1 cellular context compared by ENCODE assay signal in genomic region chr20:33561981-33562601, GRCh38.
TF ChIP-seq lines count a peak whose summit lies in the region.

No MANE protein-coding gene starts in this region.

TF ChIP-seq in HepG2, 621 proteins besides CTCF, POLR2A, EP300 and RAD21 (continued from another document and continues in another):
- TF ChIP-seq ZNF256 (CRISPR knock-in tag; conservative IDR thresholded peaks at IDR 0.05) (no peak), ZFP41 (CRISPR knock-in tag; IDR thresholded peaks at IDR 0.05; ENCODE audit: borderline replicate concordance) (no peak), THAP11 (CRISPR knock-in tag; IDR thresholded peaks at IDR 0.05) (peak; percentile 64), EZH2 (conservative IDR thresholded peaks at IDR 0.05; ENCODE audit: low read depth, low read length) (no peak), ZBTB21 (CRISPR knock-in tag; IDR thresholded peaks at IDR 0.05) (peak; percentile 46; the same call in 1 of the 2 replicates), CBFB (CRISPR knock-in tag; IDR thresholded peaks at IDR 0.05) (no peak), ZNF780A (CRISPR knock-in tag; IDR thresholded peaks at IDR 0.05) (no peak), FIP1L1 (IDR thresholded peaks at IDR 0.05; ENCODE audit: borderline replicate concordance, insufficient read depth, low read depth, low read length) (no peak), GABPA (IDR thresholded peaks at IDR 0.05; ENCODE audit: low read depth, low read length) (no peak), GABPA (CRISPR knock-in tag; IDR thresholded peaks at IDR 0.05; ENCODE audit: low read depth) (no peak), ARID3A (IDR thresholded peaks at IDR 0.05; ENCODE audit: low read depth, low read length) (peak; percentile 51; the same call in 1 of the 2 replicates), PHF20 (CRISPR knock-in tag; IDR thresholded peaks at IDR 0.05) (no peak), ZNF318 (CRISPR knock-in tag; IDR thresholded peaks at IDR 0.05) (0 out of 2 replicates have a peak, but pooled peaks have one; percentile 48), ZBTB20 (CRISPR knock-in tag; IDR thresholded peaks at IDR 0.05; ENCODE audit: borderline replicate concordance, low read depth) (0 out of 2 replicates have a peak, but pooled peaks have one; percentile 23), FUBP1 (CRISPR knock-in tag; IDR thresholded peaks at IDR 0.05; ENCODE audit: borderline replicate concordance) (no peak), FOXA1 (IDR thresholded peaks at IDR 0.05) (peak; percentile 78), FOXA1 (CRISPR knock-in tag; IDR thresholded peaks at IDR 0.05) (peak; percentile 98), ZNF607 (CRISPR knock-in tag; IDR thresholded peaks at IDR 0.05; ENCODE audit: borderline replicate concordance) (no peak; the same call in 1 of the 2 replicates), CEBPZ (IDR thresholded peaks at IDR 0.05; ENCODE audit: low read length) (no peak), NCOR1 (IDR thresholded peaks at IDR 0.05; ENCODE audit: borderline replicate concordance, low read length) (no peak; the same call in 1 of the 2 replicates), MYNN (CRISPR knock-in tag; IDR thresholded peaks at IDR 0.05; ENCODE audit: low read depth) (no peak; the same call in 1 of the 2 replicates), ZMYM4 (CRISPR knock-in tag; IDR thresholded peaks at IDR 0.05) (peak; percentile 71; the same call in 1 of the 2 replicates), ZNF430 (CRISPR knock-in tag; IDR thresholded peaks at IDR 0.05) (no peak), SAP130 (CRISPR knock-in tag; IDR thresholded peaks at IDR 0.05; ENCODE audit: low read depth) (peak; percentile 79), ZNF512 (CRISPR knock-in tag; IDR thresholded peaks at IDR 0.05) (no peak), ZNF577 (CRISPR knock-in tag; IDR thresholded peaks at IDR 0.05; ENCODE audit: borderline replicate concordance, low read depth) (no peak), ZNF34 (CRISPR knock-in tag; IDR thresholded peaks at IDR 0.05; ENCODE audit: borderline replicate concordance) (no peak), FOXO1 (CRISPR knock-in tag; IDR thresholded peaks at IDR 0.05) (peak; percentile 75; the same call in 1 of the 2 replicates), CCDC6 (CRISPR knock-in tag; IDR thresholded peaks at IDR 0.05) (no peak), HOXA3 (CRISPR knock-in tag; IDR thresholded peaks at IDR 0.05) (peak; percentile 65), NR2F6 (IDR thresholded peaks at IDR 0.05) (no peak; the same call in 1 of the 2 replicates), NR2F6 (CRISPR knock-in tag; IDR thresholded peaks at IDR 0.05) (no peak), DMTF1 (CRISPR knock-in tag; IDR thresholded peaks at IDR 0.05) (no peak), ZNF101 (CRISPR knock-in tag; IDR thresholded peaks at IDR 0.05; ENCODE audit: borderline replicate concordance, low read depth) (no peak), SNAPC5 (CRISPR knock-in tag; IDR thresholded peaks at IDR 0.05; ENCODE audit: borderline replicate concordance) (no peak), ZNF138 (CRISPR knock-in tag; IDR thresholded peaks at IDR 0.05; ENCODE audit: low read depth) (no peak), STAG1 (CRISPR knock-in tag; IDR thresholded peaks at IDR 0.05) (peak; percentile 28; the same call in 1 of the 2 replicates), ZSCAN25 (CRISPR knock-in tag; IDR thresholded peaks at IDR 0.05) (peak; percentile 85; the same call in 1 of the 2 replicates), CREB1 (IDR thresholded peaks at IDR 0.05) (peak; percentile 79), CREB1 (CRISPR knock-in tag; IDR thresholded peaks at IDR 0.05) (peak; percentile 94), ZNF589 (CRISPR knock-in tag; conservative IDR thresholded peaks at IDR 0.05) (no peak), U2AF2 (IDR thresholded peaks at IDR 0.05; ENCODE audit: low read depth, low read length) (no peak), MAZ (IDR thresholded peaks at IDR 0.05; ENCODE audit: borderline replicate concordance, low read depth, low read length) (peak; percentile 70), MAZ (CRISPR knock-in tag; IDR thresholded peaks at IDR 0.05; ENCODE audit: low read depth) (no peak), SRSF4 (IDR thresholded peaks at IDR 0.05; ENCODE audit: low read depth, low read length, poor library complexity, severe bottlenecking) (no peak), KLF16 (CRISPR knock-in tag; IDR thresholded peaks at IDR 0.05) (0 out of 4 replicates have a peak, but pooled peaks of 1 of the 2 experiments have one; percentile 34), TBL1XR1 (IDR thresholded peaks at IDR 0.05; ENCODE audit: borderline replicate concordance, low read length, partially characterized antibody) (no peak), ZBTB3 (CRISPR knock-in tag; IDR thresholded peaks at IDR 0.05; ENCODE audit: borderline replicate concordance, low read depth) (no peak)
